1 cellular context compared by ENCODE assay signal in genomic region chr22:24175160-24175808, GRCh38.
A peak's percentile ranks its signal among the peaks of the same experiment; 100 is the strongest.
TF ChIP-seq lines count a peak whose summit lies in the region.

No MANE protein-coding gene starts in this region.

TF ChIP-seq in K562, 482 proteins besides CTCF, POLR2A, EP300 and RAD21 (continued from another document):
- TF ChIP-seq TFE3 (CRISPR knock-in tag; IDR thresholded peaks at IDR 0.05) (no peak), SMC3 (conservative IDR thresholded peaks at IDR 0.05; ENCODE audit: insufficient read depth, low read depth, low read length) (peak; percentile 68), POLR2AphosphoS5 (IDR thresholded peaks at IDR 0.05; ENCODE audit: control insufficient read depth, insufficient read depth, low read depth, low read length) (no peak), ZNF143 (CRISPR knock-in tag; IDR thresholded peaks at IDR 0.05) (no peak), CUX1 (CRISPR knock-in tag; IDR thresholded peaks at IDR 0.05) (no peak), ETS2 (tag; IDR thresholded peaks at IDR 0.05; ENCODE audit: borderline replicate concordance, poor library complexity, severe bottlenecking) (no peak), EHMT2 (IDR thresholded peaks at IDR 0.05) (no peak), TSC22D4 (tag; IDR thresholded peaks at IDR 0.05) (no peak), CBFA2T3 (IDR thresholded peaks at IDR 0.05) (no peak), TRIM25 (IDR thresholded peaks at IDR 0.05; ENCODE audit: borderline replicate concordance) (no peak), PHTF2 (CRISPR knock-in tag; IDR thresholded peaks at IDR 0.05) (no peak), UBTF (IDR thresholded peaks at IDR 0.05; ENCODE audit: borderline replicate concordance in 1 of 2, low read depth in 2 of 2, low read length in 2 of 2) (no peak), HDAC2 (IDR thresholded peaks at IDR 0.05) (no peak), HDAC8 (tag; IDR thresholded peaks at IDR 0.05) (no peak), SREBF1 (IDR thresholded peaks at IDR 0.05; ENCODE audit: borderline replicate concordance, low read depth, low read length) (no peak), BRF1 (IDR thresholded peaks at IDR 0.05; ENCODE audit: borderline replicate concordance, extremely low read depth, insufficient read length) (no peak), DDX20 (tag; IDR thresholded peaks at IDR 0.05; ENCODE audit: low read depth) (no peak)
- TF ChIP-seq, protein P1, sequence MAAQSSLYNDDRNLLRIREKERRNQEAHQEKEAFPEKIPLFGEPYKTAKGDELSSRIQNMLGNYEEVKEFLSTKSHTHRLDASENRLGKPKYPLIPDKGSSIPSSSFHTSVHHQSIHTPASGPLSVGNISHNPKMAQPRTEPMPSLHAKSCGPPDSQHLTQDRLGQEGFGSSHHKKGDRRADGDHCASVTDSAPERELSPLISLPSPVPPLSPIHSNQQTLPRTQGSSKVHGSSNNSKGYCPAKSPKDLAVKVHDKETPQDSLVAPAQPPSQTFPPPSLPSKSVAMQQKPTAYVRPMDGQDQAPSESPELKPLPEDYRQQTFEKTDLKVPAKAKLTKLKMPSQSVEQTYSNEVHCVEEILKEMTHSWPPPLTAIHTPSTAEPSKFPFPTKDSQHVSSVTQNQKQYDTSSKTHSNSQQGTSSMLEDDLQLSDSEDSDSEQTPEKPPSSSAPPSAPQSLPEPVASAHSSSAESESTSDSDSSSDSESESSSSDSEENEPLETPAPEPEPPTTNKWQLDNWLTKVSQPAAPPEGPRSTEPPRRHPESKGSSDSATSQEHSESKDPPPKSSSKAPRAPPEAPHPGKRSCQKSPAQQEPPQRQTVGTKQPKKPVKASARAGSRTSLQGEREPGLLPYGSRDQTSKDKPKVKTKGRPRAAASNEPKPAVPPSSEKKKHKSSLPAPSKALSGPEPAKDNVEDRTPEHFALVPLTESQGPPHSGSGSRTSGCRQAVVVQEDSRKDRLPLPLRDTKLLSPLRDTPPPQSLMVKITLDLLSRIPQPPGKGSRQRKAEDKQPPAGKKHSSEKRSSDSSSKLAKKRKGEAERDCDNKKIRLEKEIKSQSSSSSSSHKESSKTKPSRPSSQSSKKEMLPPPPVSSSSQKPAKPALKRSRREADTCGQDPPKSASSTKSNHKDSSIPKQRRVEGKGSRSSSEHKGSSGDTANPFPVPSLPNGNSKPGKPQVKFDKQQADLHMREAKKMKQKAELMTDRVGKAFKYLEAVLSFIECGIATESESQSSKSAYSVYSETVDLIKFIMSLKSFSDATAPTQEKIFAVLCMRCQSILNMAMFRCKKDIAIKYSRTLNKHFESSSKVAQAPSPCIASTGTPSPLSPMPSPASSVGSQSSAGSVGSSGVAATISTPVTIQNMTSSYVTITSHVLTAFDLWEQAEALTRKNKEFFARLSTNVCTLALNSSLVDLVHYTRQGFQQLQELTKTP (IDR thresholded peaks at IDR 0.05; ENCODE audit: low read depth in 1 of 2, partially characterized antibody in 2 of 2): no peak
- TF ChIP-seq, protein P2, sequence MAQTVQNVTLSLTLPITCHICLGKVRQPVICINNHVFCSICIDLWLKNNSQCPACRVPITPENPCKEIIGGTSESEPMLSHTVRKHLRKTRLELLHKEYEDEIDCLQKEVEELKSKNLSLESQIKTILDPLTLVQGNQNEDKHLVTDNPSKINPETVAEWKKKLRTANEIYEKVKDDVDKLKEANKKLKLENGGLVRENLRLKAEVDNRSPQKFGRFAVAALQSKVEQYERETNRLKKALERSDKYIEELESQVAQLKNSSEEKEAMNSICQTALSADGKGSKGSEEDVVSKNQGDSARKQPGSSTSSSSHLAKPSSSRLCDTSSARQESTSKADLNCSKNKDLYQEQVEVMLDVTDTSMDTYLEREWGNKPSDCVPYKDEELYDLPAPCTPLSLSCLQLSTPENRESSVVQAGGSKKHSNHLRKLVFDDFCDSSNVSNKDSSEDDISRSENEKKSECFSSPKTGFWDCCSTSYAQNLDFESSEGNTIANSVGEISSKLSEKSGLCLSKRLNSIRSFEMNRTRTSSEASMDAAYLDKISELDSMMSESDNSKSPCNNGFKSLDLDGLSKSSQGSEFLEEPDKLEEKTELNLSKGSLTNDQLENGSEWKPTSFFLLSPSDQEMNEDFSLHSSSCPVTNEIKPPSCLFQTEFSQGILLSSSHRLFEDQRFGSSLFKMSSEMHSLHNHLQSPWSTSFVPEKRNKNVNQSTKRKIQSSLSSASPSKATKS (CRISPR knock-in tag; IDR thresholded peaks at IDR 0.05): no peak
